Comparison of ENCODE assay signal across 2 cellular contexts in genomic region chr7:130882396-130882795, GRCh38.
TF ChIP-seq lines count a peak whose summit lies in the region.

No MANE protein-coding gene starts in this region.

TF ChIP-seq in liver, 16 proteins besides CTCF, POLR2A, EP300 and RAD21 (continued from another document):
- TF ChIP-seq MAX (IDR thresholded peaks at IDR 0.05), result no peak
- TF ChIP-seq NR2F2 (IDR thresholded peaks at IDR 0.05), result no peak
- peak in 1 of 2 donors; percentile 14 for TF ChIP-seq RXRA (IDR thresholded peaks at IDR 0.05)
- TF ChIP-seq, protein P1, sequence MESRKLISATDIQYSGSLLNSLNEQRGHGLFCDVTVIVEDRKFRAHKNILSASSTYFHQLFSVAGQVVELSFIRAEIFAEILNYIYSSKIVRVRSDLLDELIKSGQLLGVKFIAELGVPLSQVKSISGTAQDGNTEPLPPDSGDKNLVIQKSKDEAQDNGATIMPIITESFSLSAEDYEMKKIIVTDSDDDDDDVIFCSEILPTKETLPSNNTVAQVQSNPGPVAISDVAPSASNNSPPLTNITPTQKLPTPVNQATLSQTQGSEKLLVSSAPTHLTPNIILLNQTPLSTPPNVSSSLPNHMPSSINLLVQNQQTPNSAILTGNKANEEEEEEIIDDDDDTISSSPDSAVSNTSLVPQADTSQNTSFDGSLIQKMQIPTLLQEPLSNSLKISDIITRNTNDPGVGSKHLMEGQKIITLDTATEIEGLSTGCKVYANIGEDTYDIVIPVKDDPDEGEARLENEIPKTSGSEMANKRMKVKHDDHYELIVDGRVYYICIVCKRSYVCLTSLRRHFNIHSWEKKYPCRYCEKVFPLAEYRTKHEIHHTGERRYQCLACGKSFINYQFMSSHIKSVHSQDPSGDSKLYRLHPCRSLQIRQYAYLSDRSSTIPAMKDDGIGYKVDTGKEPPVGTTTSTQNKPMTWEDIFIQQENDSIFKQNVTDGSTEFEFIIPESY (IDR thresholded peaks at IDR 0.05), result no peak
- TF ChIP-seq HNF4G (IDR thresholded peaks at IDR 0.05), result no peak
- TF ChIP-seq, protein P2, sequence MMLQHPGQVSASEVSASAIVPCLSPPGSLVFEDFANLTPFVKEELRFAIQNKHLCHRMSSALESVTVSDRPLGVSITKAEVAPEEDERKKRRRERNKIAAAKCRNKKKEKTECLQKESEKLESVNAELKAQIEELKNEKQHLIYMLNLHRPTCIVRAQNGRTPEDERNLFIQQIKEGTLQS (IDR thresholded peaks at IDR 0.05), result no peak
- TF ChIP-seq JUND (IDR thresholded peaks at IDR 0.05), result no peak
- peak; percentile 22 to 58 for TF ChIP-seq HNF4A (conservative IDR thresholded peaks at IDR 0.05)

TF ChIP-seq in HepG2, 621 proteins besides CTCF, POLR2A, EP300 and RAD21 (continued from another document):
- no peak for TF ChIP-seq GRHL1 (CRISPR knock-in tag; conservative IDR thresholded peaks at IDR 0.05)
- no peak for TF ChIP-seq ZFP82 (CRISPR knock-in tag; IDR thresholded peaks at IDR 0.05; ENCODE audit: borderline replicate concordance)
- no peak for TF ChIP-seq ZNF572 (CRISPR knock-in tag; IDR thresholded peaks at IDR 0.05)
- TF ChIP-seq, protein P3, sequence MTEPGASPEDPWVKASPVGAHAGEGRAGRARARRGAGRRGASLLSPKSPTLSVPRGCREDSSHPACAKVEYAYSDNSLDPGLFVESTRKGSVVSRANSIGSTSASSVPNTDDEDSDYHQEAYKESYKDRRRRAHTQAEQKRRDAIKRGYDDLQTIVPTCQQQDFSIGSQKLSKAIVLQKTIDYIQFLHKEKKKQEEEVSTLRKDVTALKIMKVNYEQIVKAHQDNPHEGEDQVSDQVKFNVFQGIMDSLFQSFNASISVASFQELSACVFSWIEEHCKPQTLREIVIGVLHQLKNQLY (CRISPR knock-in tag; IDR thresholded peaks at IDR 0.05), result no peak
- TF ChIP-seq ESRRA (CRISPR knock-in tag; IDR thresholded peaks at IDR 0.05; ENCODE audit: low read depth), result no peak
- no peak for TF ChIP-seq ZC3H4 (CRISPR knock-in tag; IDR thresholded peaks at IDR 0.05; ENCODE audit: borderline replicate concordance)
- no peak for TF ChIP-seq ZNF891 (CRISPR knock-in tag; IDR thresholded peaks at IDR 0.05)
- TF ChIP-seq, protein P4, sequence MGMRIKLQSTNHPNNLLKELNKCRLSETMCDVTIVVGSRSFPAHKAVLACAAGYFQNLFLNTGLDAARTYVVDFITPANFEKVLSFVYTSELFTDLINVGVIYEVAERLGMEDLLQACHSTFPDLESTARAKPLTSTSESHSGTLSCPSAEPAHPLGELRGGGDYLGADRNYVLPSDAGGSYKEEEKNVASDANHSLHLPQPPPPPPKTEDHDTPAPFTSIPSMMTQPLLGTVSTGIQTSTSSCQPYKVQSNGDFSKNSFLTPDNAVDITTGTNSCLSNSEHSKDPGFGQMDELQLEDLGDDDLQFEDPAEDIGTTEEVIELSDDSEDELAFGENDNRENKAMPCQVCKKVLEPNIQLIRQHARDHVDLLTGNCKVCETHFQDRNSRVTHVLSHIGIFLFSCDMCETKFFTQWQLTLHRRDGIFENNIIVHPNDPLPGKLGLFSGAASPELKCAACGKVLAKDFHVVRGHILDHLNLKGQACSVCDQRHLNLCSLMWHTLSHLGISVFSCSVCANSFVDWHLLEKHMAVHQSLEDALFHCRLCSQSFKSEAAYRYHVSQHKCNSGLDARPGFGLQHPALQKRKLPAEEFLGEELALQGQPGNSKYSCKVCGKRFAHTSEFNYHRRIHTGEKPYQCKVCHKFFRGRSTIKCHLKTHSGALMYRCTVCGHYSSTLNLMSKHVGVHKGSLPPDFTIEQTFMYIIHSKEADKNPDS (CRISPR knock-in tag; IDR thresholded peaks at IDR 0.05), result no peak
- no peak for TF ChIP-seq ZNF564 (CRISPR knock-in tag; IDR thresholded peaks at IDR 0.05)
- TF ChIP-seq ZNF7 (CRISPR knock-in tag; IDR thresholded peaks at IDR 0.05), result no peak
- no peak for TF ChIP-seq HINFP (CRISPR knock-in tag; IDR thresholded peaks at IDR 0.05; ENCODE audit: low read depth)
TF ChIP-seq in HepG2: peak in this region for 0.
